11 cellular contexts compared by ENCODE assay signal in genomic region chr10:14573666-14574261, GRCh38.
A peak's percentile ranks its signal among the peaks of the same experiment; 100 is the strongest.
DNase-seq lines count a peak whose midpoint lies in the region; ATAC-seq and TF ChIP-seq lines count a peak whose summit lies in the region.
"Had no signal": no experiment of that assay in that cellular context is flagged by ENCODE, and none has a peak within 500 bp of the region (broad histone marks: within the 10 kb centered on the region; RNA-seq: fewer than 3 reads in every experiment).

No MANE protein-coding gene starts in this region.

- H3K4me3 ChIP-seq in astrocyte of the cerebellum (ENCODE audit: low read depth, low read length) (no peak overlapping the region), BE2C (ENCODE audit: low read depth, low read length) (no peak overlapping the region)

- peaks cover 13% of the 10 kb centered on the region for H3K4me1 ChIP-seq in BE2C

- no peaks in the 10 kb centered on the region for H3K27me3 ChIP-seq in BE2C

- TF ChIP-seq CTCF in astrocyte of the cerebellum (IDR thresholded peaks at IDR 0.05; ENCODE audit: low read depth, low read length, missing control alignments) (no peak), BE2C (IDR thresholded peaks at IDR 0.05; ENCODE audit: low read depth, low read length) (no peak)

- in situ Hi-C loops in astrocyte of the cerebellum (cut with HindIII; ENCODE audit: low sequenced_read_pairs) = no loop called here

- H3K9me3 ChIP-seq in BE2C = no peaks in the 10 kb centered on the region

- no peak for ATAC-seq in GM19023 (IDR thresholded peaks at IDR 0.05; ENCODE audit: unreplicated experiment)

- H3K36me3 ChIP-seq in BE2C = no peaks in the 10 kb centered on the region; the same call in 1 of the 2 replicates

- DNase-seq in DMS79 treated with DMSO at 0.1 percent for 48 hours (lab: John Stamatoyannopoulos, UW) (peak; percentile 2), DMS79 (lab: John Stamatoyannopoulos, UW) (no peak), LoVo (ENCODE audit: low spot score) (peak; percentile 17), astrocyte of the cerebellum (ENCODE audit: low read depth) (peak; percentile 11), lung microvascular endothelial cell (ENCODE audit: low read depth in 2 of 2) (peak; percentile 55 to 84), anterior cingulate cortex (lab: John Stamatoyannopoulos, UW) (no peak), BE2C (no peak)
- DNase-seq: 8988T; activated CD4-positive, alpha-beta T cell treated with anti-CD3 and anti-CD28 coated beads for 1 hour; cerebellar nuclear complex had no signal

Comparison
In these comparisons a context has a peak if more than half of its experiments do, and no peak if none do; other contexts are left out.
1. DNase-seq: peak in DMS79 treated with DMSO at 0.1 percent for 48 hours (single experiment), LoVo (single experiment), astrocyte of the cerebellum (single experiment) and lung microvascular endothelial cell (2 of 2); none in DMS79 (single experiment), anterior cingulate cortex (0 of 58) and BE2C (single experiment).